In genomic region chr18:69399253-69399652, GRCh38 we compare ENCODE assay signal across 1 cellular context.
TF ChIP-seq lines count a peak whose summit lies in the region.

No MANE protein-coding gene starts in this region.

TF ChIP-seq in HepG2, 621 proteins besides CTCF, POLR2A, EP300 and RAD21:
- TF ChIP-seq ATF5 (CRISPR knock-in tag; IDR thresholded peaks at IDR 0.05; ENCODE audit: low read depth): no peak
- no peak for TF ChIP-seq ZNF326 (CRISPR knock-in tag; IDR thresholded peaks at IDR 0.05; ENCODE audit: borderline replicate concordance)
- no peak for TF ChIP-seq ZNF367 (CRISPR knock-in tag; IDR thresholded peaks at IDR 0.05; ENCODE audit: borderline replicate concordance)
- no peak for TF ChIP-seq ZFY (CRISPR knock-in tag; IDR thresholded peaks at IDR 0.05)
- no peak for TF ChIP-seq KLF15 (CRISPR knock-in tag; IDR thresholded peaks at IDR 0.05; ENCODE audit: borderline replicate concordance)
- TF ChIP-seq ONECUT2 (CRISPR knock-in tag; IDR thresholded peaks at IDR 0.05): no peak
- TF ChIP-seq PAX8 (CRISPR knock-in tag; IDR thresholded peaks at IDR 0.05; ENCODE audit: borderline replicate concordance): no peak
- TF ChIP-seq LRRFIP1 (CRISPR knock-in tag; conservative IDR thresholded peaks at IDR 0.05): no peak
- TF ChIP-seq PRDM4 (CRISPR knock-in tag; IDR thresholded peaks at IDR 0.05; ENCODE audit: borderline replicate concordance): no peak
- no peak for TF ChIP-seq HNF4G (IDR thresholded peaks at IDR 0.05; ENCODE audit: borderline replicate concordance, low read depth, low read length)
- TF ChIP-seq HNF4G (CRISPR knock-in tag; IDR thresholded peaks at IDR 0.05; ENCODE audit: borderline replicate concordance, low read depth): no peak
- TF ChIP-seq ZNF766 (CRISPR knock-in tag; IDR thresholded peaks at IDR 0.05; ENCODE audit: borderline replicate concordance): no peak
- no peak for TF ChIP-seq YY1 (IDR thresholded peaks at IDR 0.05; ENCODE audit: insufficient read depth, insufficient replicate concordance, low read depth, low read length)
- no peak for TF ChIP-seq ZSCAN25 (CRISPR knock-in tag; IDR thresholded peaks at IDR 0.05)
- TF ChIP-seq KDM3A (CRISPR knock-in tag; IDR thresholded peaks at IDR 0.05; ENCODE audit: low read depth): no peak
- TF ChIP-seq FOXO4 (CRISPR knock-in tag; conservative IDR thresholded peaks at IDR 0.05): no peak
- no peak for TF ChIP-seq ZNF7 (CRISPR knock-in tag; IDR thresholded peaks at IDR 0.05)
- no peak for TF ChIP-seq RFX3 (CRISPR knock-in tag; IDR thresholded peaks at IDR 0.05)
- no peak for TF ChIP-seq SSRP1 (CRISPR knock-in tag; IDR thresholded peaks at IDR 0.05)
